In genomic region chr1:87143413-87144135, GRCh38 we compare ENCODE assay signal across 25 cellular contexts.
"Had no signal": no experiment of that assay in that cellular context is flagged by ENCODE, and none has a peak within 500 bp of the region (broad histone marks: within the 10 kb centered on the region; RNA-seq: fewer than 3 reads in every experiment).

No MANE protein-coding gene starts in this region.

- ATAC-seq: activated CD4-positive, CD25-positive, alpha-beta regulatory T cell treated with anti-CD3 and anti-CD28 coated beads, Interleukin-2, amount 50 U/mL, for 24 hours; gastroesophageal sphincter; left colon had no signal

- H3K9me3 ChIP-seq: gastroesophageal sphincter, sigmoid colon, testis, transverse colon had no signal

- H3K27ac ChIP-seq: gastroesophageal sphincter, sigmoid colon, testis, transverse colon, VCaP had no signal

- DNase-seq: activated CD4-positive, alpha-beta T cell treated with anti-CD3 and anti-CD28 coated beads for 48 hours; activated CD4-positive, alpha-beta T cell treated with anti-CD3 and anti-CD28 coated beads, Interleukin-2, amount 50 U/mL, for 48 hours; activated CD8-positive, alpha-beta memory T cell treated with anti-CD3 and anti-CD28 coated beads for 24 hours; activated effector memory CD4-positive, alpha-beta T cell treated with anti-CD3 and anti-CD28 coated beads, Interleukin-2, amount 50 U/mL, for 16 hours; activated naive CD4-positive, alpha-beta T cell treated with anti-CD3 and anti-CD28 coated beads for 36 hours; activated naive CD8-positive, alpha-beta T cell treated with anti-CD3 and anti-CD28 coated beads, Interleukin-2, amount 10 ng/mL, durations not matched to agents 7 days and 5 days; amniotic stem cell; caudate nucleus; head of caudate nucleus; hippocampal formation; kidney; left colon; mammary epithelial cell; sigmoid colon; small intestine; stimulated activated CD4-positive, alpha-beta T cell treated with anti-CD3 and anti-CD28 coated beads, Interleukin-4, amount 100 ng/mL, for 24 hours; stimulated activated naive CD4-positive, alpha-beta T cell treated with Interleukin-2 at 50 U/mL for 16 hours; T-helper 9 cell; testis; transverse colon had no signal

- H3K36me3 ChIP-seq: gastroesophageal sphincter, sigmoid colon, transverse colon had no signal

- FAIRE-seq: endothelial cell of umbilical vein, kidney, small intestine, TTC549 had no signal

- H3K4me1 ChIP-seq: sigmoid colon, testis had no signal

- H3K4me3 ChIP-seq: gastroesophageal sphincter, sigmoid colon, testis, transverse colon had no signal

- H3K27me3 ChIP-seq: gastroesophageal sphincter, sigmoid colon, testis, transverse colon had no signal
